1 cellular context compared by ENCODE assay signal in genomic region chr1:107286125-107286524, GRCh38.
TF ChIP-seq lines count a peak whose summit lies in the region.

No MANE protein-coding gene starts in this region.

TF ChIP-seq in WTC11, 78 proteins besides CTCF, POLR2A, EP300 and RAD21 (continued from another document):
- TF ChIP-seq ATF6 (CRISPR knock-in tag; IDR thresholded peaks at IDR 0.05) (no peak), NFYB (CRISPR knock-in tag; conservative IDR thresholded peaks at IDR 0.05; ENCODE audit: low read depth) (no peak), ZNF396 (CRISPR knock-in tag; IDR thresholded peaks at IDR 0.05; ENCODE audit: borderline replicate concordance) (no peak)
